Comparison of ENCODE assay signal across 24 cellular contexts in genomic region chr7:63030061-63030460, GRCh38.
"Had no signal": no experiment of that assay in that cellular context is flagged by ENCODE, and none has a peak within 500 bp of the region (broad histone marks: within the 10 kb centered on the region; RNA-seq: fewer than 3 reads in every experiment).

No MANE protein-coding gene starts in this region.

- H3K4me1 Mint-ChIP-seq: naive thymus-derived CD8-positive, alpha-beta T cell; nephron; neural crest cell had no signal

- H3K36me3 ChIP-seq: heart right ventricle, left ventricle myocardium inferior, right lobe of liver, suprapubic skin, thoracic aorta, tibial artery had no signal

- H3K27me3 Mint-ChIP-seq: stimulated activated naive CD8-positive, alpha-beta T cell treated with anti-CD3 and anti-CD28 coated beads, Interleukin-15, Interleukin-2, amounts not matched to agents 100 ng/mL and 50 ng/mL, for 24 hours had no signal

- DNase-seq: heart right ventricle; left colon; left ventricle myocardium inferior; naive thymus-derived CD8-positive, alpha-beta T cell; nucleus accumbens; psoas muscle; stimulated activated CD4-positive, alpha-beta T cell treated with anti-CD3 and anti-CD28 coated beads, Interleukin-12 subunit alpha, Interleukin-12 subunit beta, amount 100 ng/mL, for 4 hours; stimulated activated CD4-positive, alpha-beta T cell treated with anti-CD3 and anti-CD28 coated beads, Interleukin-15, amount 100 ng/mL, for 24 hours; stimulated activated CD4-positive, alpha-beta T cell treated with anti-CD3 and anti-CD28 coated beads, Interleukin-2, amount 100 ng/mL, for 24 hours; stimulated activated CD4-positive, alpha-beta T cell treated with anti-CD3 and anti-CD28 coated beads, Interleukin-4, amount 100 ng/mL, for 1 hour; stimulated activated naive CD4-positive, alpha-beta T cell; tibial artery; trophoblast cell had no signal

- H3K27ac Mint-ChIP-seq: naive thymus-derived CD8-positive, alpha-beta T cell; nephron; stimulated activated naive CD8-positive, alpha-beta T cell treated with anti-CD3 and anti-CD28 coated beads, Interleukin-15, Interleukin-2, amounts not matched to agents 100 ng/mL and 50 ng/mL, for 24 hours had no signal

- H3K4me3 ChIP-seq: heart right ventricle, hepatocyte, left ventricle myocardium inferior, lung, psoas muscle, right lobe of liver, smooth muscle cell, suprapubic skin, thoracic aorta, tibial artery had no signal

- H3K27ac ChIP-seq: heart right ventricle, hepatocyte, left ventricle myocardium inferior, parathyroid adenoma, psoas muscle, right lobe of liver, suprapubic skin, thoracic aorta, tibial artery had no signal

- ATAC-seq: heart right ventricle; left colon; naive thymus-derived CD8-positive, alpha-beta T cell; psoas muscle; right lobe of liver had no signal

- H3K27me3 ChIP-seq: heart right ventricle, hepatocyte, right lobe of liver, suprapubic skin, tibial artery had no signal

- H3K9ac ChIP-seq: parathyroid adenoma had no signal

- H3K4me1 ChIP-seq: heart right ventricle, left ventricle myocardium inferior, parathyroid adenoma, psoas muscle, right lobe of liver, suprapubic skin, tibial artery had no signal

- H3K9me3 ChIP-seq: right lobe of liver, thoracic aorta had no signal

- H3K4me3 Mint-ChIP-seq: naive thymus-derived CD8-positive, alpha-beta T cell; nephron; neural crest cell; stimulated activated naive CD8-positive, alpha-beta T cell treated with anti-CD3 and anti-CD28 coated beads, Interleukin-15, Interleukin-2, amounts not matched to agents 100 ng/mL and 50 ng/mL, for 24 hours had no signal

- FAIRE-seq: keratinocyte had no signal

- H2AFZ ChIP-seq: hepatocyte, parathyroid adenoma had no signal

- H3K4me2 ChIP-seq: hepatocyte, smooth muscle cell had no signal
